In genomic region chr10:70786799-70787415, GRCh38 we compare ENCODE assay signal across 15 cellular contexts. TPM values are rescaled to one million over a fixed set of nuclear protein-coding genes. Genes with fewer than 3 reads are reported as not detected.
DNase-seq lines count a peak whose midpoint lies in the region; ATAC-seq lines count a peak whose summit lies in the region.
"Had no signal": no experiment of that assay in that cellular context is flagged by ENCODE, and none has a peak within 500 bp of the region (broad histone marks: within the 10 kb centered on the region; RNA-seq: fewer than 3 reads in every experiment).

No MANE protein-coding gene starts in this region.

- H3K9ac ChIP-seq in GM23248, result no peak overlapping the region
- H3K9ac ChIP-seq in adipocyte (ENCODE audit: low read length), result no peak overlapping the region

- H3K27me3 ChIP-seq in GM23248 (replicated peaks; ENCODE audit: insufficient read depth) (no peaks in the 10 kb centered on the region; the same call in 1 of the 2 replicates), adipocyte (replicated peaks; ENCODE audit: control insufficient read depth, insufficient read depth, low read length) (peaks cover 12% of the 10 kb centered on the region)
- H3K27me3 ChIP-seq: transverse colon had no signal

- H3F3A ChIP-seq in GM23248 (ENCODE audit: insufficient read depth), result no peaks in the 10 kb centered on the region

- peak overlapping the region; percentile 12 for H3K4me2 ChIP-seq in GM23248 (ENCODE audit: unreplicated experiment)

- 0 out of 2 replicates have a peak overlapping the region, but pooled peaks have one; percentile 12 for H3K27ac ChIP-seq in GM23248
- H3K27ac ChIP-seq: transverse colon had no signal

- DNase-seq in CD1c-positive myeloid dendritic cell (ENCODE audit: extremely low spot score) (peak; percentile 31), GM23248 (peak; percentile 70), adipocyte (ENCODE audit: low read depth) (peak; percentile 14), iris pigment epithelial cell (ENCODE audit: low read depth) (peak; percentile 56), activated gamma-delta T cell (lab: John Stamatoyannopoulos, UW) (no peak), inferior parietal cortex (ENCODE audit: extremely low spot score) (no peak), NCI-H345 (lab: John Stamatoyannopoulos, UW) (no peak)
- DNase-seq: amygdala; effector CD8-positive, alpha-beta T cell; NCI-H1417 treated with DMSO at 0.1 percent for 48 hours; NCI-H82; transverse colon had no signal

- H3K9me3 ChIP-seq in GM23248 (ENCODE audit: low read depth) (no peaks in the 10 kb centered on the region), adipocyte (ENCODE audit: control insufficient read depth, low read length) (no peaks in the 10 kb centered on the region)
- H3K9me3 ChIP-seq: transverse colon had no signal

- H3K36me3 ChIP-seq in GM23248 (ENCODE audit: low read depth) (no peaks in the 10 kb centered on the region), adipocyte (ENCODE audit: control insufficient read depth, insufficient read depth, low read length, severe bottlenecking) (no peaks in the 10 kb centered on the region)
- H3K36me3 ChIP-seq: transverse colon had no signal

- ATAC-seq in GM19351 (IDR thresholded peaks at IDR 0.05; ENCODE audit: unreplicated experiment), result no peak
- ATAC-seq: left lobe of liver had no signal

- H3K4me1 ChIP-seq in GM23248 (ENCODE audit: insufficient read depth) (0 out of 2 replicates have a peak, but pooled peaks cover 6% of the 10 kb centered on the region), adipocyte (ENCODE audit: control insufficient read depth, insufficient read depth, low read length) (peaks cover 7% of the 10 kb centered on the region)
- H3K4me1 ChIP-seq: transverse colon had no signal

- in situ Hi-C loops in GM23248 (cut with MboI), result no loop called here

- H3K9me2 ChIP-seq in GM23248 (ENCODE audit: insufficient read depth), result no peaks in the 10 kb centered on the region

- WGBS in GM23248 (ENCODE audit: low coverage in 1 of 2, low lambda C conversion rate in 2 of 2, missing lambda C conversion rate in 2 of 2), 2 experiments, result 13 to 15% methylated on average over 5 of the region's 5 CpGs

- H3K4me3 ChIP-seq in GM23248 (no peak overlapping the region), adipocyte (ENCODE audit: low read length) (no peak overlapping the region)
- H3K4me3 ChIP-seq: transverse colon had no signal

- no peaks in the 10 kb centered on the region for H4K20me1 ChIP-seq in GM23248 (ENCODE audit: insufficient read depth)

- 0 out of 2 replicates have a peak overlapping the region, but pooled peaks have one; percentile 15 for H2AFZ ChIP-seq in GM23248

- no peaks in the 10 kb centered on the region for H3K79me2 ChIP-seq in GM23248 (ENCODE audit: insufficient read depth)

RNA-seq across cellular contexts. Expression of gene TBATA, which starts 1.7 kb away (rescaled TPM):
- not detected in 2 replicates for total RNA-seq in GM23248 (2014; rRNA removed; shearing (Covaris generic))
- polyA plus RNA-seq in GM23248 (2016; fragmentation: Nextera tagmentation; extraction: Ambion mirVana), result not detected in 2 replicates
- total RNA-seq: left lobe of liver, skeletal muscle tissue, transverse colon had no signal

RNA-seq across cellular contexts. Expression of gene SGPL1, which starts 28.8 kb away (rescaled TPM):
- 19.0 and 27.5 TPM in 2 replicates for total RNA-seq in GM23248 (2014; rRNA removed; shearing (Covaris generic))
- 18.2 and 19.8 TPM in 2 replicates for polyA plus RNA-seq in GM23248 (2016; fragmentation: Nextera tagmentation; extraction: Ambion mirVana)

Comparison
In these comparisons a context has a peak if more than half of its experiments do, and no peak if none do; other contexts are left out.
1. DNase-seq: peak in CD1c-positive myeloid dendritic cell (single experiment), GM23248 (single experiment), adipocyte (single experiment) and iris pigment epithelial cell (single experiment); none in activated gamma-delta T cell (single experiment), inferior parietal cortex (single experiment) and NCI-H345 (single experiment).